ENCODE assay signal across 8 cellular contexts in genomic region chr15:82571722-82572222, GRCh38. TPM values are rescaled to one million over a fixed set of nuclear protein-coding genes. Genes with fewer than 3 reads are reported as not detected.
DNase-seq lines count a peak whose midpoint lies in the region; TF ChIP-seq lines count a peak whose summit lies in the region.

No MANE protein-coding gene starts in this region.

- no peaks in the 10 kb centered on the region for H3K4me1 Mint-ChIP-seq in activated naive CD4-positive, alpha-beta T cell treated with anti-CD3 and anti-CD28 coated beads for 36 hours (ENCODE audit: low read depth)
- no peaks in the 10 kb centered on the region for H3K4me1 Mint-ChIP-seq in activated T-helper 1 cell treated with anti-CD3 and anti-CD28 coated beads, Interleukin-12 subunit alpha, Interleukin-12 subunit beta, Interleukin-2, Interleukin-4 antibody, amounts not matched to agents 30 ng/mL and 10 ng/mL and 1 ng/mL, durations not matched to agents 14 hours and 24 hours and 36 hours (ENCODE audit: low read depth)

- CTCF ChIA-PET in activated naive CD4-positive, alpha-beta T cell treated with anti-CD3 and anti-CD28 coated beads for 36 hours (lab: Charles Lee), result no interaction called here

- H3K27ac ChIP-seq in ascending aorta, result peak overlapping the region in 1 of 2 donors; percentile 38

- H3K27ac Mint-ChIP-seq in activated naive CD4-positive, alpha-beta T cell treated with anti-CD3 and anti-CD28 coated beads for 36 hours, result no peak overlapping the region
- H3K27ac Mint-ChIP-seq in activated T-helper 1 cell treated with anti-CD3 and anti-CD28 coated beads, Interleukin-12 subunit alpha, Interleukin-12 subunit beta, Interleukin-2, Interleukin-4 antibody, amounts not matched to agents 30 ng/mL and 10 ng/mL and 1 ng/mL, durations not matched to agents 14 hours and 24 hours and 36 hours, result no peak overlapping the region

- H3K27me3 ChIP-seq in ascending aorta, result no peaks in the 10 kb centered on the region

- H3K9me3 Mint-ChIP-seq in activated naive CD4-positive, alpha-beta T cell treated with anti-CD3 and anti-CD28 coated beads for 36 hours, result no peaks in the 10 kb centered on the region
- no peaks in the 10 kb centered on the region for H3K9me3 Mint-ChIP-seq in activated T-helper 1 cell treated with anti-CD3 and anti-CD28 coated beads, Interleukin-12 subunit alpha, Interleukin-12 subunit beta, Interleukin-2, Interleukin-4 antibody, amounts not matched to agents 30 ng/mL and 10 ng/mL and 1 ng/mL, durations not matched to agents 14 hours and 24 hours and 36 hours

- TF ChIP-seq CTCF in ascending aorta (IDR thresholded peaks at IDR 0.05), result no peak

- intact Hi-C loops in activated naive CD4-positive, alpha-beta T cell treated with anti-CD3 and anti-CD28 coated beads for 36 hours (cut with micrococcal nuclease), result no loop called here
- intact Hi-C loops in ascending aorta (cut with DNase I), result no loop called here
- intact Hi-C loops in activated T-helper 1 cell treated with anti-CD3 and anti-CD28 coated beads, Interleukin-12 subunit alpha, Interleukin-12 subunit beta, Interleukin-2, Interleukin-4 antibody, amounts not matched to agents 30 ng/mL and 10 ng/mL and 1 ng/mL, durations not matched to agents 14 hours and 24 hours and 36 hours (cut with micrococcal nuclease), result no loop called here

- peak; percentile 15 for DNase-seq in activated naive CD4-positive, alpha-beta T cell treated with anti-CD3 and anti-CD28 coated beads for 36 hours
- DNase-seq in activated naive CD4-positive, alpha-beta T cell treated with anti-CD3 and anti-CD28 coated beads, Interleukin-2, amount 50 U/mL, for 16 hours, result no peak
- DNase-seq in ascending aorta (ENCODE audit: low spot score in 2 of 2) (peak in 1 of 2 donors; percentile 69), hypothalamus (lab: John Stamatoyannopoulos, UW) (peak; percentile 15 to 90 (median 72)), retina (peak; percentile 79), KG1 (lab: John Stamatoyannopoulos, UW) (no peak)
- no peak for DNase-seq in activated T-helper 1 cell treated with anti-CD3 and anti-CD28 coated beads, Interleukin-12 subunit alpha, Interleukin-12 subunit beta, Interleukin-2, Interleukin-4 antibody, amounts not matched to agents 30 ng/mL and 10 ng/mL and 1 ng/mL, durations not matched to agents 14 hours and 24 hours and 36 hours (ENCODE audit: low spot score)
- DNase-seq in activated effector memory CD4-positive, alpha-beta T cell treated with Interleukin-2 at 50 U/mL for 16 hours, result no peak

- peaks cover 7% of the 10 kb centered on the region for H3K27me3 Mint-ChIP-seq in activated naive CD4-positive, alpha-beta T cell treated with anti-CD3 and anti-CD28 coated beads for 36 hours (ENCODE audit: low read depth)
- peaks cover 27% of the 10 kb centered on the region for H3K27me3 Mint-ChIP-seq in activated T-helper 1 cell treated with anti-CD3 and anti-CD28 coated beads, Interleukin-12 subunit alpha, Interleukin-12 subunit beta, Interleukin-2, Interleukin-4 antibody, amounts not matched to agents 30 ng/mL and 10 ng/mL and 1 ng/mL, durations not matched to agents 14 hours and 24 hours and 36 hours (ENCODE audit: insufficient read depth)

- H3K9me3 ChIP-seq in ascending aorta, result no peaks in the 10 kb centered on the region

- H3K4me3 Mint-ChIP-seq in activated naive CD4-positive, alpha-beta T cell treated with anti-CD3 and anti-CD28 coated beads for 36 hours, result no peak overlapping the region
- no peak overlapping the region for H3K4me3 Mint-ChIP-seq in activated T-helper 1 cell treated with anti-CD3 and anti-CD28 coated beads, Interleukin-12 subunit alpha, Interleukin-12 subunit beta, Interleukin-2, Interleukin-4 antibody, amounts not matched to agents 30 ng/mL and 10 ng/mL and 1 ng/mL, durations not matched to agents 14 hours and 24 hours and 36 hours

- peak overlapping the region; percentile 50 to 65 for H3K4me3 ChIP-seq in ascending aorta

- no peaks in the 10 kb centered on the region for H3K36me3 ChIP-seq in ascending aorta

- no peaks in the 10 kb centered on the region for H3K36me3 Mint-ChIP-seq in activated naive CD4-positive, alpha-beta T cell treated with anti-CD3 and anti-CD28 coated beads for 36 hours (ENCODE audit: low read depth)
- no peaks in the 10 kb centered on the region for H3K36me3 Mint-ChIP-seq in activated T-helper 1 cell treated with anti-CD3 and anti-CD28 coated beads, Interleukin-12 subunit alpha, Interleukin-12 subunit beta, Interleukin-2, Interleukin-4 antibody, amounts not matched to agents 30 ng/mL and 10 ng/mL and 1 ng/mL, durations not matched to agents 14 hours and 24 hours and 36 hours (ENCODE audit: low read depth)

- H3K4me1 ChIP-seq in ascending aorta, result peaks cover 0 to 9% of the 10 kb centered on the region in 2 donors

RNA-seq across cellular contexts. Expression of gene RPS17, which starts 31.5 kb away (rescaled TPM):
- 1,000 to 10,000 TPM; 3,025 to 3,069 TPM for total RNA-seq in activated naive CD4-positive, alpha-beta T cell treated with anti-CD3 and anti-CD28 coated beads for 36 hours
- 1,125 TPM for total RNA-seq in ascending aorta
- total RNA-seq in activated T-helper 1 cell treated with anti-CD3 and anti-CD28 coated beads, Interleukin-12 subunit alpha, Interleukin-12 subunit beta, Interleukin-2, Interleukin-4 antibody, amounts not matched to agents 30 ng/mL and 10 ng/mL and 1 ng/mL, durations not matched to agents 14 hours and 24 hours and 36 hours, result 2,478 and 2,503 TPM in 2 replicates

Comparison
In these comparisons a context has a peak if more than half of its experiments do, and no peak if none do; other contexts are left out.
1. DNase-seq: peak in activated naive CD4-positive, alpha-beta T cell treated with anti-CD3 and anti-CD28 coated beads for 36 hours (single experiment), hypothalamus (51 of 51) and retina (single experiment); none in activated naive CD4-positive, alpha-beta T cell treated with anti-CD3 and anti-CD28 coated beads, Interleukin-2, amount 50 U/mL, for 16 hours (single experiment), KG1 (single experiment), activated T-helper 1 cell treated with anti-CD3 and anti-CD28 coated beads, Interleukin-12 subunit alpha, Interleukin-12 subunit beta, Interleukin-2, Interleukin-4 antibody, amounts not matched to agents 30 ng/mL and 10 ng/mL and 1 ng/mL, durations not matched to agents 14 hours and 24 hours and 36 hours (single experiment) and activated effector memory CD4-positive, alpha-beta T cell treated with Interleukin-2 at 50 U/mL for 16 hours (single experiment).